In genomic region chr6:140554421-140554820, GRCh38 we compare ENCODE assay signal across 25 cellular contexts.
DNase-seq lines count a peak whose midpoint lies in the region; FAIRE-seq and TF ChIP-seq lines count a peak whose summit lies in the region.
"Had no signal": no experiment of that assay in that cellular context is flagged by ENCODE, and none has a peak within 500 bp of the region (broad histone marks: within the 10 kb centered on the region; RNA-seq: fewer than 3 reads in every experiment).

No MANE protein-coding gene starts in this region.

- DNase-seq in AG10803 (ENCODE audit: low read depth) (peak; percentile 29), HTR-8/SVneo (ENCODE audit: insufficient read length, low spot score) (no peak), glomerular visceral epithelial cell (ENCODE audit: extremely low spot score) (peak; percentile 31), renal cortical epithelial cell (ENCODE audit: low read depth) (peak; percentile 42), SIG-M5 (lab: John Stamatoyannopoulos, UW) (no peak), T-helper 2 cell (no peak), NCI-H2171 treated with DMSO at 0.1 percent for 48 hours (lab: John Stamatoyannopoulos, UW) (no peak), frontal cortex (ENCODE audit: low spot score in 2 of 2) (no peak)
- DNase-seq: C1 segment of cervical spinal cord; Caco-2; CD4-positive, alpha-beta memory T cell; GF-D8; Kasumi-1; MG63; NCI-H2081; NCI-H226; NCI-H510A; NCI-H69; SHP77; SW 1271 had no signal

- FAIRE-seq in HTR-8/SVneo (lab: Jason Lieb, UNC) (peak; percentile 31), frontal cortex (lab: Jason Lieb, UNC) (no peak)
- FAIRE-seq: A549, GM12891, H1, HepG2, K562 had no signal

- H3K4me3 ChIP-seq in AG10803 (ENCODE audit: low read length), result no peak overlapping the region
- H3K4me3 ChIP-seq: A549, K562, MG63 had no signal

- TF ChIP-seq CTCF in AG10803 (conservative IDR thresholded peaks at IDR 0.05; ENCODE audit: low read length), result no peak

Comparison
In these comparisons a context has a peak if more than half of its experiments do, and no peak if none do; other contexts are left out.
1. DNase-seq: peak in AG10803 (single experiment), glomerular visceral epithelial cell (single experiment) and renal cortical epithelial cell (single experiment); none in HTR-8/SVneo (single experiment), SIG-M5 (single experiment), T-helper 2 cell (0 of 5), NCI-H2171 treated with DMSO at 0.1 percent for 48 hours (single experiment) and frontal cortex (0 of 2).